Comparison of ENCODE assay signal across 25 cellular contexts in the genomic region with DNA sequence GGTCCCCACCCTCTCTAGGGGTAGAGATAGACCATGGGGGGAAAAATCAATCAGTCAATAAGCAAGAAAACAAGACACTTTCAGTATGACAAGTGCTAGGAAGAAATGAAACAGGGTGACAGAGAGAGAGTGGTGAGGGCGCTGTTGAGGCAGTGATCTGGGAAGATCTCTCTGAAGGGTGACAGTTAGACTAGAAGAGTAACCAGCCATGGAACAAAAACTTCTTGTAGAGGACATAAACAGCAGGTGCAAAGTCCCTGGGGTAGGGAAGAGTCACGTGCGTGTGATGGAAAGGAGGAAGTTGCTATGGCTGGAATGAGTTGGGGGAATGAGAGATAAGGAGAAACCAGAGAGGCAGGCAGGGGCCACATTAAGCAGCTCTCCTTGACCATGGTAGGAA. TPM values are rescaled to one million over a fixed set of nuclear protein-coding genes. Genes with fewer than 3 reads are reported as not detected.
DNase-seq lines count a peak whose midpoint lies in the region; ATAC-seq, FAIRE-seq and TF ChIP-seq lines count a peak whose summit lies in the region.
"Had no signal": no experiment of that assay in that cellular context is flagged by ENCODE, and none has a peak within 500 bp of the region (broad histone marks: within the 10 kb centered on the region; RNA-seq: fewer than 3 reads in every experiment).

No MANE protein-coding gene starts in this region.

- H3K4me3 Mint-ChIP-seq in GM23338 = no peak overlapping the region
- H3K4me3 Mint-ChIP-seq in stimulated activated naive CD8-positive, alpha-beta T cell treated with anti-CD3 and anti-CD28 coated beads, Interleukin-15, Interleukin-2, amounts not matched to agents 100 ng/mL and 50 ng/mL, for 24 hours = no peak overlapping the region
- H3K4me3 Mint-ChIP-seq: immature natural killer cell; naive thymus-derived CD4-positive, alpha-beta T cell had no signal

- no peaks in the 10 kb centered on the region; the same call in 2 of the 3 replicates for H3K9me3 Mint-ChIP-seq in GM23338
- no peaks in the 10 kb centered on the region for H3K9me3 Mint-ChIP-seq in stimulated activated naive CD8-positive, alpha-beta T cell treated with anti-CD3 and anti-CD28 coated beads, Interleukin-15, Interleukin-2, amounts not matched to agents 100 ng/mL and 50 ng/mL, for 24 hours
- H3K9me3 Mint-ChIP-seq: immature natural killer cell had no signal

- H3K4me2 ChIP-seq in GM23338 (no peak overlapping the region), mammary epithelial cell (ENCODE audit: insufficient read depth, low read depth, low read length) (no peak overlapping the region)
- H3K4me2 ChIP-seq: SK-N-SH had no signal

- dilution Hi-C loops in mammary epithelial cell (cut with HindIII; ENCODE audit: low sequenced_read_pairs) = no loop called here

- peaks cover 6% of the 10 kb centered on the region for H3K27me3 Mint-ChIP-seq in GM23338 (ENCODE audit: insufficient read depth, low read depth, poor library complexity)
- H3K27me3 Mint-ChIP-seq in stimulated activated naive CD8-positive, alpha-beta T cell treated with anti-CD3 and anti-CD28 coated beads, Interleukin-15, Interleukin-2, amounts not matched to agents 100 ng/mL and 50 ng/mL, for 24 hours = peaks cover 6% of the 10 kb centered on the region

- in situ Hi-C loops in mammary epithelial cell (cut with MboI; ENCODE audit: low sequenced_read_pairs in 2 of 2) = no loop called here

- FAIRE-seq in GM12891 (lab: Jason Lieb, UNC) = no peak
- FAIRE-seq: G401.6, pancreas had no signal

- H3K4me1 ChIP-seq in GM23338 (ENCODE audit: insufficient read depth) (no peaks in the 10 kb centered on the region), esophagus (ENCODE audit: control insufficient read depth in 2 of 2, insufficient read depth in 2 of 2, low read length in 1 of 2) (peaks cover 10 to 40% of the 10 kb centered on the region in 2 donors), mammary epithelial cell (ENCODE audit: insufficient read depth, low read length) (peaks cover 29% of the 10 kb centered on the region)
- H3K4me1 ChIP-seq: pancreas had no signal

- peaks cover 6% of the 10 kb centered on the region for H3K4me1 Mint-ChIP-seq in GM23338
- peaks cover 2% of the 10 kb centered on the region for H3K4me1 Mint-ChIP-seq in stimulated activated naive CD8-positive, alpha-beta T cell treated with anti-CD3 and anti-CD28 coated beads, Interleukin-15, Interleukin-2, amounts not matched to agents 100 ng/mL and 50 ng/mL, for 24 hours (ENCODE audit: low read depth)
- H3K4me1 Mint-ChIP-seq: immature natural killer cell; naive thymus-derived CD4-positive, alpha-beta T cell had no signal

- H3K9me3 ChIP-seq in esophagus (ENCODE audit: control insufficient read depth in 2 of 2, insufficient read depth in 1 of 2, low read depth in 1 of 2, low read length in 1 of 2) (no peaks in the 10 kb centered on the region), mammary epithelial cell (replicated peaks; ENCODE audit: insufficient read depth, low read length) (no peaks in the 10 kb centered on the region)
- H3K9me3 ChIP-seq: pancreas, Peyer's patch, SK-N-SH had no signal

- no peaks in the 10 kb centered on the region for H3K36me3 ChIP-seq in GM23338 (ENCODE audit: insufficient read depth)
- no peaks in the 10 kb centered on the region for H3K36me3 ChIP-seq in esophagus (ENCODE audit: control insufficient read depth in 2 of 2, insufficient read depth in 2 of 2, low read length in 1 of 2)
- H3K36me3 ChIP-seq in mammary epithelial cell (ENCODE audit: insufficient read depth, low read length) = no peaks in the 10 kb centered on the region
- H3K36me3 ChIP-seq: pancreas, Peyer's patch had no signal

- CTCF ChIA-PET in mammary epithelial cell (lab: Charles Lee; ENCODE audit: low non-redundant PET) = no interaction called here

- no peaks in the 10 kb centered on the region for H3F3A ChIP-seq in GM23338 (replicated peaks; ENCODE audit: low read depth)

- no peak overlapping the region; the same call in 1 of the 2 replicates for H3K27ac Mint-ChIP-seq in GM23338
- peak overlapping the region; percentile 8 for H3K27ac Mint-ChIP-seq in stimulated activated naive CD8-positive, alpha-beta T cell treated with anti-CD3 and anti-CD28 coated beads, Interleukin-15, Interleukin-2, amounts not matched to agents 100 ng/mL and 50 ng/mL, for 24 hours
- H3K27ac Mint-ChIP-seq: immature natural killer cell; naive thymus-derived CD4-positive, alpha-beta T cell had no signal

- H3K27me3 ChIP-seq in GM23338 (ENCODE audit: insufficient read depth) = no peaks in the 10 kb centered on the region
- H3K27me3 ChIP-seq in esophagus (ENCODE audit: control insufficient read depth in 1 of 2, insufficient read depth in 2 of 2, low read length in 2 of 2) = no peaks in the 10 kb centered on the region
- H3K27me3 ChIP-seq in mammary epithelial cell (ENCODE audit: insufficient read depth, low read length) = no peaks in the 10 kb centered on the region
- H3K27me3 ChIP-seq: pancreas, Peyer's patch had no signal

- H3K9me2 ChIP-seq in GM23338 (ENCODE audit: insufficient read depth) = no peaks in the 10 kb centered on the region
- H3K9me2 ChIP-seq: SK-N-SH had no signal

- no peaks in the 10 kb centered on the region for H4K20me1 ChIP-seq in GM23338 (replicated peaks; ENCODE audit: insufficient read depth)
- H4K20me1 ChIP-seq in mammary epithelial cell (ENCODE audit: insufficient read depth, low read length) = no peaks in the 10 kb centered on the region

- H3K79me2 ChIP-seq in GM23338 (replicated peaks; ENCODE audit: insufficient read depth) = no peaks in the 10 kb centered on the region
- no peaks in the 10 kb centered on the region for H3K79me2 ChIP-seq in mammary epithelial cell (ENCODE audit: insufficient read depth, low read length)

- no peak for ATAC-seq in GM23338
- ATAC-seq: HCT116; naive thymus-derived CD4-positive, alpha-beta T cell; pancreas; sciatic nerve had no signal

- DNase-seq in GM23338 (ENCODE audit: low spot score) (no peak), GM12891 (ENCODE audit: insufficient read length, low spot score) (no peak), mammary epithelial cell (no peak), Kasumi-1 (lab: John Stamatoyannopoulos, UW) (no peak)
- DNase-seq: activated CD4-positive, CD25-positive, alpha-beta regulatory T cell treated with anti-CD3 and anti-CD28 coated beads, Interleukin-2, amount 50 U/mL, for 72 hours; activated CD8-positive, alpha-beta memory T cell treated with anti-CD3 and anti-CD28 coated beads, Interleukin-2, amount 50 U/mL, for 4 hours; activated gamma-delta T cell treated with Interleukin-2 at 50 U/mL for 16 hours; anterior cingulate cortex; central memory CD4-positive, alpha-beta T cell; effector CD8-positive, alpha-beta T cell; head of caudate nucleus; immature natural killer cell; naive thymus-derived CD4-positive, alpha-beta T cell; NCI-H1105 treated with DMSO at 0.1 percent for 48 hours; NCI-H774; pancreas; Peyer's patch; SK-N-SH; T1000 had no signal

- 66 to 75% methylated on average over 3 of the region's 3 CpGs for WGBS in esophagus, 2 donors
- 94% methylated on average over 3 of the region's 3 CpGs for WGBS in mammary epithelial cell (ENCODE audit: low coverage, missing lambda C conversion rate)

- H3K4me3 ChIP-seq in GM23338 (no peak overlapping the region), esophagus (ENCODE audit: low read depth in 1 of 2, low read length in 2 of 2) (no peak overlapping the region), mammary epithelial cell (replicated peaks in 1 of 3; ENCODE audit: insufficient read depth in 1 of 3, low read depth in 2 of 3, low read length in 3 of 3) (no peak overlapping the region)
- H3K4me3 ChIP-seq: pancreas, Peyer's patch had no signal

- intact Hi-C loops in mammary epithelial cell (cut with micrococcal nuclease) = no loop called here

- TF ChIP-seq CTCF in GM12873 (IDR thresholded peaks at IDR 0.05; ENCODE audit: insufficient read depth, low read depth, low read length, missing control alignments) (peak; percentile 26), GM23338 (conservative IDR thresholded peaks at IDR 0.05; ENCODE audit: low read depth in 2 of 2) (peak; percentile 9 to 34; a peak in 2 of 4 replicates), mammary epithelial cell (conservative IDR thresholded peaks at IDR 0.05 in 1 of 2, IDR thresholded peaks at IDR 0.05 in 1 of 2; ENCODE audit: extremely low read depth in 1 of 2, insufficient read depth in 1 of 2, low read depth in 1 of 2, low read length in 2 of 2) (no peak)

- H3K36me3 Mint-ChIP-seq in GM23338 (ENCODE audit: low read depth) = no peaks in the 10 kb centered on the region
- H3K36me3 Mint-ChIP-seq in stimulated activated naive CD8-positive, alpha-beta T cell treated with anti-CD3 and anti-CD28 coated beads, Interleukin-15, Interleukin-2, amounts not matched to agents 100 ng/mL and 50 ng/mL, for 24 hours (ENCODE audit: low read depth) = no peaks in the 10 kb centered on the region
- H3K36me3 Mint-ChIP-seq: immature natural killer cell; naive thymus-derived CD4-positive, alpha-beta T cell had no signal

- BruUV-seq in mammary epithelial cell (replicated peaks; lab: Mats Ljungman, UMichigan) = no TSS peak

- H2AFZ ChIP-seq in GM23338 (no peak overlapping the region), mammary epithelial cell (ENCODE audit: low read depth, low read length) (no peak overlapping the region)

- no peak for TF ChIP-seq POLR2A in GM12891 (IDR thresholded peaks at IDR 0.05; ENCODE audit: low read depth, low read length)

- H3K9ac ChIP-seq in mammary epithelial cell (ENCODE audit: insufficient read depth, low read length) = no peak overlapping the region
- H3K9ac ChIP-seq: SK-N-SH had no signal

- H3K27ac ChIP-seq in GM23338 (ENCODE audit: low read depth) = no peak overlapping the region
- peak overlapping the region; percentile 50 to 86 for H3K27ac ChIP-seq in esophagus (ENCODE audit: low read depth in 2 of 2, low read length in 1 of 2)
- no peak overlapping the region for H3K27ac ChIP-seq in mammary epithelial cell (ENCODE audit: insufficient read depth, low read depth, low read length)
- H3K27ac ChIP-seq: pancreas had no signal

TF ChIP-seq in GM12891, 5 proteins besides CTCF, POLR2A, EP300 and RAD21:
- TF ChIP-seq POU2F2 (IDR thresholded peaks at IDR 0.05; ENCODE audit: low read depth, low read length) (no peak), SPI1 (IDR thresholded peaks at IDR 0.05; ENCODE audit: low read depth, low read length) (no peak), POLR2AphosphoS5 (IDR thresholded peaks at IDR 0.05; ENCODE audit: low read depth, low read length) (no peak), PAX5 (IDR thresholded peaks at IDR 0.05; ENCODE audit: insufficient read depth, low read length, severe bottlenecking) (no peak), TAF1 (IDR thresholded peaks at IDR 0.05; ENCODE audit: low read depth, low read length) (no peak)

RNA-seq across cellular contexts. Expression of gene EMP2, which starts 16.8 kb away (rescaled TPM):
- total RNA-seq in GM23338 (2014; rRNA removed; shearing (Covaris generic)) = 7.3 and 7.4 TPM in 2 replicates
- polyA plus RNA-seq in GM23338 (2016; fragmentation: Nextera tagmentation; extraction: Ambion mirVana) (34.2 and 40.1 TPM in 2 replicates), esophagus (10 to 100 TPM; 68.6 to 90.9 TPM), mammary epithelial cell (66.0 TPM)
- 0.26 TPM for polyA plus RNA-seq in GM12891 (2012; ENCODE audit: low read depth, missing spikeins)
- 10 to 100 TPM; 18.8 to 33.3 TPM for total RNA-seq in mammary epithelial cell
- 42.4 TPM for polyA minus RNA-seq in mammary epithelial cell
- total RNA-seq: naive thymus-derived CD4-positive, alpha-beta T cell had no signal
- polyA plus RNA-seq: immature natural killer cell; naive thymus-derived CD4-positive, alpha-beta T cell had no signal

Comparison
In these comparisons a context has a peak if more than half of its experiments do, and no peak if none do; other contexts are left out.
1. CTCF ChIP-seq: peak in GM12873 (single experiment) and GM23338 (2 of 2); none in mammary epithelial cell (0 of 2).
2. H3K27ac ChIP-seq: peak in esophagus (2 of 2); none in GM23338 (single experiment) and mammary epithelial cell (single experiment).